Comparison of ENCODE assay signal across 19 cellular contexts in the genomic region with DNA sequence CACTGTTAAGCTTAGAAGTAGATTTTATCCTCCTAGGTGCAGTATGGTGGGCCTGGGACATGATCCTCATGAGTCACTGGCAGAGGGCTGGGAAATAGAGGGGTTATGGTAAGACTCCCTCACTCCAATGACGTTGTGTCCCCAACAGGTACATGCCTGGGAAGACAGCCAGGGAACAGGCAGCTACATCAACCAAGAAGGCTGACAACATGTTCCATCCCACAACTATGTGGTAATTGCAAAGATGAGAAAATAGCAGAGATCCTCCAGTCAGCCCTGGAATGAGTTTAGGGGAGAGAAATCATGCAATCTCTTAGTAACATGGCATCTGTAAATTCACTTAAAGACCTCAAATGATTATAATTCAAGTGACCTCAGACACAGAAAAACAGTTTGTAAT.
DNase-seq lines count a peak whose midpoint lies in the region; ATAC-seq, FAIRE-seq and TF ChIP-seq lines count a peak whose summit lies in the region.
"Had no signal": no experiment of that assay in that cellular context is flagged by ENCODE, and none has a peak within 500 bp of the region (broad histone marks: within the 10 kb centered on the region; RNA-seq: fewer than 3 reads in every experiment).

No MANE protein-coding gene starts in this region.

- H3K27me3 ChIP-seq in bronchial epithelial cell (ENCODE audit: control insufficient read depth, insufficient read depth, low read length) (no peaks in the 10 kb centered on the region), tibial artery (no peaks in the 10 kb centered on the region)
- H3K27me3 ChIP-seq: left lung, ovary had no signal

- POLR2A ChIA-PET in naive thymus-derived CD8-positive, alpha-beta T cell (lab: Charles Lee): no interaction called here

- DNase-seq in HTR-8/SVneo (ENCODE audit: insufficient read length, low spot score): no peak
- peak; percentile 17 for DNase-seq in bronchial epithelial cell (ENCODE audit: low read depth)
- DNase-seq in islet precursor cell: peak; percentile 62
- DNase-seq in tibial artery: peak in 1 of 2 donors; percentile 32
- no peak for DNase-seq in NCI-H526 (lab: John Stamatoyannopoulos, UW)
- no peak for DNase-seq in HCEC 1CT
- no peak for DNase-seq in naive thymus-derived CD8-positive, alpha-beta T cell
- DNase-seq: activated CD8-positive, alpha-beta T cell treated with anti-CD3 and anti-CD28 coated beads, Interleukin-2, amount 10 ng/mL, durations not matched to agents 7 days and 5 days; activated naive CD8-positive, alpha-beta T cell treated with anti-CD3 and anti-CD28 coated beads, Interleukin-2, amount 10 ng/mL, durations not matched to agents 7 days and 5 days; CD4-positive, alpha-beta T cell; central memory CD4-positive, alpha-beta T cell; left lung; NCI-H146; NCI-H2227 treated with DMSO at 0.1 percent for 48 hours; ovary had no signal

- ATAC-seq in naive thymus-derived CD8-positive, alpha-beta T cell: no peak
- ATAC-seq: activated CD8-positive, alpha-beta T cell treated with anti-CD3 and anti-CD28 coated beads, Interleukin-2, amount 10 ng/mL, durations not matched to agents 7 days and 5 days; HCT116; left lung; Right ventricle myocardium inferior had no signal

- H3K4me1 Mint-ChIP-seq in naive thymus-derived CD8-positive, alpha-beta T cell: no peaks in the 10 kb centered on the region
- H3K4me1 Mint-ChIP-seq: activated naive CD8-positive, alpha-beta T cell treated with anti-CD3 and anti-CD28 coated beads, Interleukin-2, amount 10 ng/mL, durations not matched to agents 7 days and 5 days had no signal

- intact Hi-C loops in tibial artery (cut with DNase I; ENCODE audit: low total_unique reads): loop anchor here (10.0 kb wide), 1 partner anchor 134 kb away; no protein-coding TSS in a partner anchor

- H3K27ac Mint-ChIP-seq in naive thymus-derived CD8-positive, alpha-beta T cell: no peak overlapping the region
- H3K27ac Mint-ChIP-seq: activated CD8-positive, alpha-beta T cell treated with anti-CD3 and anti-CD28 coated beads, Interleukin-2, amount 10 ng/mL, durations not matched to agents 7 days and 5 days; activated naive CD8-positive, alpha-beta T cell treated with anti-CD3 and anti-CD28 coated beads, Interleukin-2, amount 10 ng/mL, durations not matched to agents 7 days and 5 days; activated T-helper 1 cell treated with anti-CD3 and anti-CD28 coated beads, Interleukin-12 subunit alpha, Interleukin-12 subunit beta, Interleukin-2, Interleukin-4 antibody, amounts not matched to agents 30 ng/mL and 10 ng/mL and 1 ng/mL, durations not matched to agents 14 hours and 24 hours and 36 hours; CD4-positive, alpha-beta T cell had no signal

- no peak overlapping the region for H3K4me3 ChIP-seq in bronchial epithelial cell (ENCODE audit: low read depth, low read length)
- H3K4me3 ChIP-seq in tibial artery: no peak overlapping the region
- H3K4me3 ChIP-seq: left lung, ovary had no signal

- TF ChIP-seq CTCF in bronchial epithelial cell (IDR thresholded peaks at IDR 0.05; ENCODE audit: insufficient read depth, low read length, severe bottlenecking): no peak
- TF ChIP-seq CTCF in tibial artery (IDR thresholded peaks at IDR 0.05): no peak

- peaks cover 4 to 21% (median 19%) of the 10 kb centered on the region in 5 donors for H3K27me3 Mint-ChIP-seq in naive thymus-derived CD8-positive, alpha-beta T cell

- peaks cover 0 to 24% (median 12%) of the 10 kb centered on the region in 4 donors for H3K4me1 ChIP-seq in tibial artery

- H3K9me3 ChIP-seq in tibial artery: no peaks in the 10 kb centered on the region
- H3K9me3 ChIP-seq: left lung, ovary had no signal

- H3K27ac ChIP-seq in tibial artery: peak overlapping the region; percentile 22 to 26
- H3K27ac ChIP-seq: left lung, ovary had no signal

- peaks cover 0 to 8% (median 3%) of the 10 kb centered on the region in 9 donors for H3K9me3 Mint-ChIP-seq in naive thymus-derived CD8-positive, alpha-beta T cell
- H3K9me3 Mint-ChIP-seq: activated naive CD8-positive, alpha-beta T cell treated with anti-CD3 and anti-CD28 coated beads, Interleukin-2, amount 10 ng/mL, durations not matched to agents 7 days and 5 days; activated T-helper 1 cell treated with anti-CD3 and anti-CD28 coated beads, Interleukin-12 subunit alpha, Interleukin-12 subunit beta, Interleukin-2, Interleukin-4 antibody, amounts not matched to agents 30 ng/mL and 10 ng/mL and 1 ng/mL, durations not matched to agents 14 hours and 24 hours and 36 hours had no signal

- H3K36me3 ChIP-seq in bronchial epithelial cell (ENCODE audit: control insufficient read depth, insufficient read depth, low read length) (no peaks in the 10 kb centered on the region), tibial artery (no peaks in the 10 kb centered on the region)
- H3K36me3 ChIP-seq: left lung, ovary had no signal

- H3K36me3 Mint-ChIP-seq in naive thymus-derived CD8-positive, alpha-beta T cell: no peaks in the 10 kb centered on the region
- H3K36me3 Mint-ChIP-seq: activated naive CD8-positive, alpha-beta T cell treated with anti-CD3 and anti-CD28 coated beads, Interleukin-2, amount 10 ng/mL, durations not matched to agents 7 days and 5 days had no signal

- no peak overlapping the region for H3K4me3 Mint-ChIP-seq in naive thymus-derived CD8-positive, alpha-beta T cell
- H3K4me3 Mint-ChIP-seq: activated CD8-positive, alpha-beta T cell treated with anti-CD3 and anti-CD28 coated beads, Interleukin-2, amount 10 ng/mL, durations not matched to agents 7 days and 5 days; activated naive CD8-positive, alpha-beta T cell treated with anti-CD3 and anti-CD28 coated beads, Interleukin-2, amount 10 ng/mL, durations not matched to agents 7 days and 5 days; activated T-helper 1 cell treated with anti-CD3 and anti-CD28 coated beads, Interleukin-12 subunit alpha, Interleukin-12 subunit beta, Interleukin-2, Interleukin-4 antibody, amounts not matched to agents 30 ng/mL and 10 ng/mL and 1 ng/mL, durations not matched to agents 14 hours and 24 hours and 36 hours; CD4-positive, alpha-beta T cell had no signal

- FAIRE-seq in HTR-8/SVneo (lab: Jason Lieb, UNC) (peak; percentile 33), bronchial epithelial cell (lab: Jason Lieb, UNC) (no peak)
- FAIRE-seq: frontal cortex had no signal

Comparison
In these comparisons a context has a peak if more than half of its experiments do, and no peak if none do; other contexts are left out.
1. DNase-seq: peak in bronchial epithelial cell (single experiment) and islet precursor cell (single experiment); none in HTR-8/SVneo (single experiment), NCI-H526 (0 of 2), HCEC 1CT (single experiment) and naive thymus-derived CD8-positive, alpha-beta T cell (0 of 10).